Comparison of ENCODE assay signal across 16 cellular contexts in the genomic region with DNA sequence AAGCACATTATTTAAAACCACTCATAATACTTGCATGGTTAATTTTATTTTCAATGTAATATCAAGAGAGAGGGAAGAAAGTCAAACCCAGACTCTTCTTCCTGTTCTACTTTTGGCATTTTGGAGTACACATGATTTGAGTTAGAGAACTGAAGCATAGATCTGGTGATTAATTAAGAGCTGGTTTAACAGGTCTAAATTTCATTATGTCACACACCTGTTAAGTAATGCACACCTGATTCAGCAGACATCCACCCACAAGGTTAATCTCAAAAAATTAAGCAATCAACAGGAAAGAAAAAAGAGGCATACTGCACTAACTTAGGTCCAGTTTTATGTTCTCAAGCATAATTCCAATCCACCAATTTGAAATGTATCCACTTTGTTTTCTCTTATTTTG.
DNase-seq lines count a peak whose midpoint lies in the region; ATAC-seq lines count a peak whose summit lies in the region.
"Had no signal": no experiment of that assay in that cellular context is flagged by ENCODE, and none has a peak within 500 bp of the region (broad histone marks: within the 10 kb centered on the region; RNA-seq: fewer than 3 reads in every experiment).

No MANE protein-coding gene starts in this region.

- peaks cover 93% of the 10 kb centered on the region for H3K4me1 Mint-ChIP-seq in activated T-cell treated with anti-CD3 and anti-CD28 coated beads, Interleukin-2, amount 50 U/mL, for 4 hours (ENCODE audit: low read depth)
- peaks cover 66% of the 10 kb centered on the region for H3K4me1 Mint-ChIP-seq in T-helper 2 cell treated with Interferon-gamma antibody and Interleukin-4, amounts not matched to agents 5 μg/mL and 100 μg/mL, for 36 hours (ENCODE audit: low read depth)
- peaks cover 90% of the 10 kb centered on the region for H3K4me1 Mint-ChIP-seq in stimulated activated naive CD8-positive, alpha-beta T cell treated with anti-CD3 and anti-CD28 coated beads, Interleukin-15, amount 100 ng/mL, for 72 hours
- H3K4me1 Mint-ChIP-seq: naive B cell had no signal

- H3K9me3 Mint-ChIP-seq in activated T-cell treated with anti-CD3 and anti-CD28 coated beads, Interleukin-2, amount 50 U/mL, for 4 hours = no peaks in the 10 kb centered on the region
- H3K9me3 Mint-ChIP-seq in T-helper 2 cell treated with Interferon-gamma antibody and Interleukin-4, amounts not matched to agents 5 μg/mL and 100 μg/mL, for 36 hours = no peaks in the 10 kb centered on the region
- H3K9me3 Mint-ChIP-seq in stimulated activated naive CD8-positive, alpha-beta T cell treated with anti-CD3 and anti-CD28 coated beads, Interleukin-15, amount 100 ng/mL, for 72 hours = no peaks in the 10 kb centered on the region
- H3K9me3 Mint-ChIP-seq: naive B cell had no signal

- no peak overlapping the region for H3K4me3 ChIP-seq in esophagus (ENCODE audit: low read depth in 1 of 2, low read length in 2 of 2)
- H3K4me3 ChIP-seq: left ventricle myocardium inferior, thyroid gland had no signal

- H3K27me3 Mint-ChIP-seq in activated T-cell treated with anti-CD3 and anti-CD28 coated beads, Interleukin-2, amount 50 U/mL, for 4 hours (ENCODE audit: low read depth) = no peaks in the 10 kb centered on the region
- no peaks in the 10 kb centered on the region for H3K27me3 Mint-ChIP-seq in T-helper 2 cell treated with Interferon-gamma antibody and Interleukin-4, amounts not matched to agents 5 μg/mL and 100 μg/mL, for 36 hours (ENCODE audit: low read depth)
- H3K27me3 Mint-ChIP-seq in stimulated activated naive CD8-positive, alpha-beta T cell treated with anti-CD3 and anti-CD28 coated beads, Interleukin-15, amount 100 ng/mL, for 72 hours = no peaks in the 10 kb centered on the region
- H3K27me3 Mint-ChIP-seq: naive B cell had no signal

- H3K27me3 ChIP-seq in esophagus (ENCODE audit: control insufficient read depth in 1 of 2, insufficient read depth in 2 of 2, low read length in 2 of 2) = no peaks in the 10 kb centered on the region
- H3K27me3 ChIP-seq: thyroid gland had no signal

- peaks cover 12% of the 10 kb centered on the region for H3K36me3 Mint-ChIP-seq in activated T-cell treated with anti-CD3 and anti-CD28 coated beads, Interleukin-2, amount 50 U/mL, for 4 hours (ENCODE audit: insufficient read depth)
- peaks cover 15% of the 10 kb centered on the region for H3K36me3 Mint-ChIP-seq in T-helper 2 cell treated with Interferon-gamma antibody and Interleukin-4, amounts not matched to agents 5 μg/mL and 100 μg/mL, for 36 hours (ENCODE audit: low read depth)
- H3K36me3 Mint-ChIP-seq: naive B cell had no signal

- peak overlapping the region; percentile 84 to 87 for H3K27ac ChIP-seq in esophagus (ENCODE audit: low read depth in 2 of 2, low read length in 1 of 2)
- H3K27ac ChIP-seq: left ventricle myocardium inferior, thyroid gland, VCaP had no signal

- peak in 1 of 2 donors; percentile 1 for ATAC-seq in activated T-cell treated with anti-CD3 and anti-CD28 coated beads, Interleukin-2, amount 50 U/mL, for 4 hours
- ATAC-seq in stimulated activated naive CD8-positive, alpha-beta T cell treated with anti-CD3 and anti-CD28 coated beads, Interleukin-15, amount 100 ng/mL, for 72 hours = no peak

- H3K4me1 ChIP-seq in esophagus (ENCODE audit: control insufficient read depth in 2 of 2, insufficient read depth in 2 of 2, low read length in 1 of 2) = peaks cover 2 to 6% of the 10 kb centered on the region in 2 donors

- DNase-seq in activated T-cell treated with anti-CD3 and anti-CD28 coated beads, Interleukin-2, amount 50 U/mL, for 4 hours = no peak
- DNase-seq in activated T-cell treated with anti-CD3 and anti-CD28 coated beads for 4 hours (no peak), HUDEP-2 (lab: John Stamatoyannopoulos, UW; ENCODE audit: unreplicated experiment in 76 of 76) (no peak), amygdala (lab: John Stamatoyannopoulos, UW) (no peak), AG08396 (ENCODE audit: low spot score) (no peak)
- no peak for DNase-seq in T-helper 2 cell treated with Interferon-gamma antibody and Interleukin-4, amounts not matched to agents 5 μg/mL and 100 μg/mL, for 36 hours (ENCODE audit: low spot score)
- DNase-seq in stimulated activated naive CD8-positive, alpha-beta T cell treated with anti-CD3 and anti-CD28 coated beads, Interleukin-15, amount 100 ng/mL, for 72 hours = no peak
- DNase-seq: KG1, left ventricle myocardium inferior, naive B cell, NCI-H1436 treated with DMSO at 0.1 percent for 48 hours, NCI-H446, SK-N-SH, thyroid gland had no signal

- peak overlapping the region; percentile 87 for H3K27ac Mint-ChIP-seq in T-helper 2 cell treated with Interferon-gamma antibody and Interleukin-4, amounts not matched to agents 5 μg/mL and 100 μg/mL, for 36 hours
- H3K27ac Mint-ChIP-seq in stimulated activated naive CD8-positive, alpha-beta T cell treated with anti-CD3 and anti-CD28 coated beads, Interleukin-15, amount 100 ng/mL, for 72 hours = peak overlapping the region in 1 of 2 donors; percentile 90

- H3K4me3 Mint-ChIP-seq in activated T-cell treated with anti-CD3 and anti-CD28 coated beads, Interleukin-2, amount 50 U/mL, for 4 hours = peak overlapping the region; percentile 67
- H3K4me3 Mint-ChIP-seq in T-helper 2 cell treated with Interferon-gamma antibody and Interleukin-4, amounts not matched to agents 5 μg/mL and 100 μg/mL, for 36 hours = peak overlapping the region; percentile 65
- peak overlapping the region; percentile 74 to 78 for H3K4me3 Mint-ChIP-seq in stimulated activated naive CD8-positive, alpha-beta T cell treated with anti-CD3 and anti-CD28 coated beads, Interleukin-15, amount 100 ng/mL, for 72 hours
- H3K4me3 Mint-ChIP-seq: naive B cell had no signal

- no peaks in the 10 kb centered on the region for H3K36me3 ChIP-seq in esophagus (ENCODE audit: control insufficient read depth in 2 of 2, insufficient read depth in 2 of 2, low read length in 1 of 2)
- H3K36me3 ChIP-seq: left ventricle myocardium inferior, thyroid gland had no signal

- H3K9me3 ChIP-seq in esophagus (ENCODE audit: control insufficient read depth in 2 of 2, insufficient read depth in 1 of 2, low read depth in 1 of 2, low read length in 1 of 2) = no peaks in the 10 kb centered on the region
- H3K9me3 ChIP-seq: left ventricle myocardium inferior, SK-N-SH, thyroid gland had no signal
